9 cellular contexts compared by ENCODE assay signal in the genomic region with DNA sequence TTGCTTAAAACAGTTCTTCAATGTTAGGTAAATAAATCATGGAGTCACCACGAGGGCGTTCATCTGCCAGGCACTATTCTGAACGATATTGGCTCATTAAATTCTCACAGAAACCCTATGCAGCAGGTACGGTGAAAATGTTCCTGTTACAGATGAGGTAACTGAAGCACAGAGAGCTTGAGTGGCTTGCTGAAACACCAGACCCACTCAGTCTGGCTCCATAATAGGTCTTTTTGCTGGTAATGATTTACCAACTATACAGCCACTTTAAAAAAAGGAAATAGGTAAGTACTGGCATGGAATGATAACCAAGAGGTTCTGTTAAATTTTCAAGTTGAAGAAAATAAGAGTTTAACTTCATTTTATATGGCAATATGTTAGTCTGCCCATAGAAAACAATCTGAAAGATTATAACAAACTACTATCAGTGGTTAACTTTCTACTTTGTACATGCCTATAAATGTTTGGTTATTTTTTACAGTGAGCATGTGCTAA. TPM values are rescaled to one million over a fixed set of nuclear protein-coding genes. Genes with fewer than 3 reads are reported as not detected.
DNase-seq lines count a peak whose midpoint lies in the region; ATAC-seq, FAIRE-seq and TF ChIP-seq lines count a peak whose summit lies in the region.
"Had no signal": no experiment of that assay in that cellular context is flagged by ENCODE, and none has a peak within 500 bp of the region (broad histone marks: within the 10 kb centered on the region; RNA-seq: fewer than 3 reads in every experiment).

No MANE protein-coding gene starts in this region.

- WGBS in K562 (ENCODE audit: insufficient coverage, low coverage, missing lambda C conversion rate) = 28% methylated on average over 4 of the region's 4 CpGs

- no TSS peak for BruUV-seq in K562 (replicated peaks; lab: Mats Ljungman, UMichigan)

- H3K4me3 ChIP-seq in BLaER1 treated with 17β-estradiol and CSF1 and Interleukin-3, amounts not matched to agents 10 nM and 100 nM = peak overlapping the region; percentile 88 to 97 (median 93)
- peak overlapping the region; percentile 51 for H3K4me3 ChIP-seq in HAP-1
- peak overlapping the region; percentile 82; the same call in 1 of the 2 replicates for H3K4me3 ChIP-seq in K562

- in situ Hi-C loops in HAP-1 (cut with MboI; ENCODE audit: low sequenced_read_pairs) (no loop called here), K562 (cut with MboI) (no loop called here)

- no peak overlapping the region for H3K27ac Mint-ChIP-seq in naive B cell

- H4K20me1 ChIP-seq in BLaER1 treated with 17β-estradiol and CSF1 and Interleukin-3, amounts not matched to agents 10 nM and 100 nM = peaks cover 30 to 60% (median 37%) of the 10 kb centered on the region in 11 experiments
- H4K20me1 ChIP-seq in K562 (replicated peaks; ENCODE audit: control insufficient read depth, insufficient read depth, low read length) = no peaks in the 10 kb centered on the region

- H2AFZ ChIP-seq in K562 (ENCODE audit: low read depth, low read length) = 0 out of 2 replicates have a peak overlapping the region, but pooled peaks have one; percentile 40

- no peak for DNase-seq in HAP-1 (ENCODE audit: low spot score in 2 of 2)
- DNase-seq in K562 (ENCODE audit: extremely low read depth in 1 of 4, low spot score in 3 of 4) = no peak
- peak; percentile 7 for DNase-seq in naive B cell
- no peak for DNase-seq in AG08395 (ENCODE audit: low spot score)

- peak overlapping the region; percentile 87 to 95 (median 91) for H3K4me2 ChIP-seq in BLaER1 treated with 17β-estradiol and CSF1 and Interleukin-3, amounts not matched to agents 10 nM and 100 nM
- H3K4me2 ChIP-seq in K562 (ENCODE audit: insufficient read depth, low read length) = peak overlapping the region; percentile 96

- no peak for TF ChIP-seq POLR2A in K562 (conservative IDR thresholded peaks at IDR 0.05)

- H3K9me1 ChIP-seq in K562 (ENCODE audit: control insufficient read depth, insufficient read depth, low read length) = peaks cover 4% of the 10 kb centered on the region

- ATAC-seq in K562 = no peak
- ATAC-seq in naive B cell (ENCODE audit: low read depth in 2 of 2) = no peak
- no peak for ATAC-seq in GM18498 (IDR thresholded peaks at IDR 0.05; ENCODE audit: unreplicated experiment)
- no peak for ATAC-seq in HG02852 (IDR thresholded peaks at IDR 0.05; ENCODE audit: unreplicated experiment)
- ATAC-seq in GM18502 (IDR thresholded peaks at IDR 0.05; ENCODE audit: poor library complexity, unreplicated experiment) = no peak

- H3K9me3 ChIP-seq in BLaER1 treated with 17β-estradiol and CSF1 and Interleukin-3, amounts not matched to agents 10 nM and 100 nM (replicated peaks in 1 of 11) = peaks cover 0 to 6% (median 1%) of the 10 kb centered on the region in 11 experiments; a peak in 12 of 22 replicates
- H3K9me3 ChIP-seq in HAP-1 = no peaks in the 10 kb centered on the region
- H3K9me3 ChIP-seq in K562 (replicated peaks; ENCODE audit: control insufficient read depth, insufficient read depth, low read depth, low read length) = no peaks in the 10 kb centered on the region

- POLR2A ChIA-PET in K562 (lab: Yijun Ruan, JAX) = no interaction called here

- H3K27me3 Mint-ChIP-seq in naive B cell = no peaks in the 10 kb centered on the region

- peaks cover 73 to 85% (median 78%) of the 10 kb centered on the region in 10 experiments for H3K4me1 ChIP-seq in BLaER1 treated with 17β-estradiol and CSF1 and Interleukin-3, amounts not matched to agents 10 nM and 100 nM
- H3K4me1 ChIP-seq in HAP-1 = peaks cover 17% of the 10 kb centered on the region
- peaks cover 2 to 4% of the 10 kb centered on the region in 2 experiments; a peak in 3 of 5 replicates for H3K4me1 ChIP-seq in K562 (replicated peaks in 1 of 2; ENCODE audit: control insufficient read depth in 2 of 2, insufficient read depth in 2 of 2, low read length in 2 of 2)

- no peak for TF ChIP-seq EP300 in K562 (IDR thresholded peaks at IDR 0.05; ENCODE audit: low read length)

- TF ChIP-seq CTCF in K562 (IDR thresholded peaks at IDR 0.05 in 2 of 3, conservative IDR thresholded peaks at IDR 0.05 in 1 of 3; ENCODE audit: insufficient read depth in 2 of 3, low read depth in 1 of 3, low read length in 3 of 3) = no peak

- FAIRE-seq in K562 (lab: Jason Lieb, UNC) = no peak
- FAIRE-seq: bronchial epithelial cell had no signal

- no peaks in the 10 kb centered on the region for H3K27me3 ChIP-seq in BLaER1 treated with 17β-estradiol and CSF1 and Interleukin-3, amounts not matched to agents 10 nM and 100 nM
- no peaks in the 10 kb centered on the region for H3K27me3 ChIP-seq in HAP-1 (ENCODE audit: low read depth)
- H3K27me3 ChIP-seq in K562 (ENCODE audit: control insufficient read depth in 2 of 2, insufficient read depth in 2 of 2, low read length in 2 of 2) = no peaks in the 10 kb centered on the region

- TF ChIP-seq RAD21 in K562 (CRISPR knock-in tag; conservative IDR thresholded peaks at IDR 0.05 in 1 of 2, IDR thresholded peaks at IDR 0.05 in 1 of 2) = no peak

- no peak overlapping the region for H3K4me3 Mint-ChIP-seq in naive B cell

- H3K9me3 Mint-ChIP-seq in naive B cell = no peaks in the 10 kb centered on the region

- H3K27ac ChIP-seq in BLaER1 treated with 17β-estradiol and CSF1 and Interleukin-3, amounts not matched to agents 10 nM and 100 nM = peak overlapping the region; percentile 97 to 99 (median 99)
- no peak overlapping the region; the same call in 2 of the 3 replicates for H3K27ac ChIP-seq in K562 (ENCODE audit: extremely low read depth, low read depth, low read length)

- peak overlapping the region; percentile 98 to 99 (median 99) for H3K9ac ChIP-seq in BLaER1 treated with 17β-estradiol and CSF1 and Interleukin-3, amounts not matched to agents 10 nM and 100 nM
- peak overlapping the region in 1 of 2 experiments; percentile 88; a peak in 1 of 4 replicates for H3K9ac ChIP-seq in K562 (ENCODE audit: insufficient read depth in 1 of 2, low read depth in 2 of 2, low read length in 2 of 2)

- CTCF ChIA-PET in K562 (lab: Yijun Ruan, JAX; ENCODE audit: low intra/inter-chr PET ratio) = no interaction called here

- peaks cover 6 to 33% (median 18%) of the 10 kb centered on the region in 11 experiments for H3K36me3 ChIP-seq in BLaER1 treated with 17β-estradiol and CSF1 and Interleukin-3, amounts not matched to agents 10 nM and 100 nM
- H3K36me3 ChIP-seq in HAP-1 (replicated peaks) (peaks cover 3% of the 10 kb centered on the region; the same call in 1 of the 2 replicates), K562 (ENCODE audit: control insufficient read depth, insufficient read depth, low read length) (peaks cover 4% of the 10 kb centered on the region; the same call in 1 of the 3 replicates)

- peaks cover 46% of the 10 kb centered on the region for H3K79me2 ChIP-seq in K562 (ENCODE audit: control insufficient read depth, insufficient read depth, low read length)

- intact Hi-C loops in K562 (cut with micrococcal nuclease) = loop anchor here (5.0 kb wide), 1 partner anchor 34 kb away; no protein-coding TSS in a partner anchor

- H3K4me1 Mint-ChIP-seq in naive B cell = peaks cover 25 to 39% (median 33%) of the 10 kb centered on the region in 3 donors

- no peaks in the 10 kb centered on the region for H3K36me3 Mint-ChIP-seq in naive B cell

TF ChIP-seq in K562, 482 proteins besides CTCF, POLR2A, EP300 and RAD21:
- TF ChIP-seq MTF1 (CRISPR knock-in tag; IDR thresholded peaks at IDR 0.05; ENCODE audit: borderline replicate concordance) = no peak
- no peak for TF ChIP-seq ZNF76 (CRISPR knock-in tag; IDR thresholded peaks at IDR 0.05; ENCODE audit: borderline replicate concordance)
- no peak for TF ChIP-seq TEAD4 (IDR thresholded peaks at IDR 0.05; ENCODE audit: low read length)
- TF ChIP-seq TEAD4 (CRISPR knock-in tag; IDR thresholded peaks at IDR 0.05; ENCODE audit: borderline replicate concordance) = no peak
- no peak for TF ChIP-seq POU5F1 (IDR thresholded peaks at IDR 0.05; ENCODE audit: borderline replicate concordance, low read depth, low read length, partially characterized antibody)

RNA-seq across cellular contexts. Expression of a gene that starts 1.3 kb away (rescaled TPM):
- total RNA-seq in K562 (2011; cell fraction: chromatin; rRNA removed; ENCODE audit: low replicate concordance) = 55.5 and 190 TPM in 2 replicates
- total RNA-seq in K562 (2011; cell fraction: nucleolus; rRNA removed) = 38.4 and 47.5 TPM in 2 replicates
- 104 and 151 TPM in 2 replicates for total RNA-seq in K562 (2011; cell fraction: nucleoplasm; rRNA removed)
- total RNA-seq in K562 (2014; rRNA removed) = 24.7 and 28.4 TPM in 2 replicates
- total RNA-seq in K562 (2014; rRNA removed; fragmentation: Illumina TruSeq; extraction: Trizol) = 60.0 and 70.8 TPM in 2 replicates
- 33.5 and 36.5 TPM in 2 replicates for total RNA-seq in K562 (2015; rRNA removed; fragmentation: Illumina TruSeq; extraction: Trizol)
- 56.5 and 63.1 TPM in 2 replicates for total RNA-seq in K562 (2021)
- polyA plus RNA-seq in K562 (2011; rRNA removed) = 29.6 and 42.4 TPM in 2 replicates
- 27.2 and 74.2 TPM in 2 replicates for polyA plus RNA-seq in K562 (2011; cell fraction: cytosol; rRNA removed)
- 11.4 and 20.4 TPM in 2 replicates for polyA plus RNA-seq in K562 (2011; cell fraction: nucleus; rRNA removed)
- 27.7 and 33.2 TPM in 2 replicates for polyA plus RNA-seq in K562 (2012)
- 34.9 and 36.3 TPM in 2 replicates for polyA plus RNA-seq in K562 (2014; fragmentation: Illumina TruSeq; extraction: Trizol)
- 10 to 100 TPM; 16.1 to 17.3 TPM for polyA plus RNA-seq in K562 (2014; fragmentation: Nextera tagmentation; extraction: Ambion mirVana)
- polyA plus RNA-seq in K562 (2014; rRNA removed) = 24.7 and 25.0 TPM in 2 replicates
- 106 and 112 TPM in 2 replicates for polyA minus RNA-seq in K562 (2011; rRNA and poly(A)+ RNA removed)
- polyA minus RNA-seq in K562 (2011; cell fraction: cytosol; rRNA and poly(A)+ RNA removed) = 22.5 and 31.0 TPM in 2 replicates
- 29.1 and 54.0 TPM in 2 replicates for polyA minus RNA-seq in K562 (2011; cell fraction: nucleus; rRNA and poly(A)+ RNA removed)
- polyA plus RNA-seq in naive B cell (ENCODE audit: low read depth in 6 of 6) = 10 to 100 TPM; 36.7 to 68.0 (median 45.8) TPM
